ENCODE assay signal across 1 cellular context in genomic region chr18:76467371-76468190, GRCh38.
TF ChIP-seq lines count a peak whose summit lies in the region.

No MANE protein-coding gene starts in this region.

TF ChIP-seq in GM23338, 12 proteins besides CTCF, POLR2A, EP300 and RAD21 (continued from another document):
- no peak for TF ChIP-seq EZH2phosphoT487 (IDR thresholded peaks at IDR 0.05; ENCODE audit: unreplicated experiment)
- no peak for TF ChIP-seq ZNF331 (CRISPR knock-in tag; IDR thresholded peaks at IDR 0.05; ENCODE audit: low read depth)
- no peak for TF ChIP-seq REST (IDR thresholded peaks at IDR 0.05; ENCODE audit: unreplicated experiment)
- TF ChIP-seq NANOG (IDR thresholded peaks at IDR 0.05; ENCODE audit: borderline replicate concordance) = no peak
- TF ChIP-seq EZH2 (IDR thresholded peaks at IDR 0.05; ENCODE audit: low read depth, unreplicated experiment) = no peak
